Comparison of ENCODE assay signal across 32 cellular contexts in the genomic region with DNA sequence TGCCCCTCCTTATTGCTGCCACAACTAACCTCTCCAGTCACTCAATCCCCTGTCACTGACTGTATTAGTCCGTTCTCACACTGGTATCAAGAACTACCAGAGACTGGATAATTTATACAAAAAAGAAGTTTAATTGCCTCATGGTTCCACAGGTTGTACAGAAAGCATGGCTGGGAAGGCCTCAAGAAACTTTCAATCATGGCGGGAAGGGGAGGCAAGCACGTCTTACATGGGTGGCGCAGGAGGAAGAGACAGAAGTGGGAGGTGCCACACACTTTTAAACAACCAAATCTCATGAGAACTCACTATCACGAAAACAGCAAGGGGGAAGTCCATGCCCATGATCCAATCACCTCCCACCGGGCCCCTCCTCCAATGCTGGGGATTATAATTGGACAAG.
"Had no signal": no experiment of that assay in that cellular context is flagged by ENCODE, and none has a peak within 500 bp of the region (broad histone marks: within the 10 kb centered on the region; RNA-seq: fewer than 3 reads in every experiment).

No MANE protein-coding gene starts in this region.

- H3K9me3 ChIP-seq: esophagus squamous epithelium, gastroesophageal sphincter had no signal

- H3K4me3 Mint-ChIP-seq: activated CD4-positive, alpha-beta memory T cell treated with anti-CD3 and anti-CD28 coated beads, Interleukin-2, amount 10 ng/mL, durations not matched to agents 7 days and 5 days; activated CD4-positive, alpha-beta T cell treated with anti-CD3 and anti-CD28 coated beads, Interleukin-2, amount 10 ng/mL, durations not matched to agents 7 days and 5 days; activated naive CD8-positive, alpha-beta T cell; activated T-cell treated with anti-CD3 and anti-CD28 coated beads, Interleukin-2, amount 50 U/mL, for 4 hours; activated T-helper 17 cell treated with anti-CD3 and anti-CD28 coated beads, Interleukin-2, amount 50 U/mL, for 72 hours; central memory CD8-positive, alpha-beta T cell; dendritic cell treated with granulocyte-macrophage colony-stimulating factor and Interleukin-4, amounts not matched to agents 40 ng/mL and 50 ng/mL, for 4 days; effector memory CD8-positive, alpha-beta T cell; WTC11 had no signal

- H3K36me3 ChIP-seq: brain microvascular endothelial cell, esophagus squamous epithelium, gastroesophageal sphincter had no signal

- H3K27me3 ChIP-seq: brain microvascular endothelial cell, esophagus squamous epithelium, gastroesophageal sphincter had no signal

- H3K27ac Mint-ChIP-seq: activated CD4-positive, alpha-beta memory T cell treated with anti-CD3 and anti-CD28 coated beads, Interleukin-2, amount 10 ng/mL, durations not matched to agents 7 days and 5 days; activated CD4-positive, alpha-beta T cell treated with anti-CD3 and anti-CD28 coated beads, Interleukin-2, amount 10 ng/mL, durations not matched to agents 7 days and 5 days; activated naive CD8-positive, alpha-beta T cell; activated T-helper 17 cell treated with anti-CD3 and anti-CD28 coated beads, Interleukin-2, amount 50 U/mL, for 72 hours; dendritic cell treated with granulocyte-macrophage colony-stimulating factor and Interleukin-4, amounts not matched to agents 40 ng/mL and 50 ng/mL, for 4 days; effector memory CD8-positive, alpha-beta T cell; WTC11 had no signal

- H3K4me3 ChIP-seq: coronary artery, esophagus squamous epithelium, gastroesophageal sphincter had no signal

- H3K27me3 Mint-ChIP-seq: activated CD4-positive, alpha-beta memory T cell treated with anti-CD3 and anti-CD28 coated beads, Interleukin-2, amount 10 ng/mL, durations not matched to agents 7 days and 5 days; activated CD4-positive, alpha-beta T cell treated with anti-CD3 and anti-CD28 coated beads, Interleukin-2, amount 10 ng/mL, durations not matched to agents 7 days and 5 days; activated naive CD8-positive, alpha-beta T cell; activated T-helper 17 cell treated with anti-CD3 and anti-CD28 coated beads, Interleukin-2, amount 50 U/mL, for 72 hours; central memory CD8-positive, alpha-beta T cell; effector memory CD8-positive, alpha-beta T cell had no signal

- H3K27ac ChIP-seq: brain microvascular endothelial cell, coronary artery, epithelial cell of prostate, esophagus squamous epithelium, gastroesophageal sphincter, VCaP had no signal

- DNase-seq: activated CD4-positive, alpha-beta memory T cell treated with anti-CD3 and anti-CD28 coated beads, Interleukin-2, amount 10 ng/mL, durations not matched to agents 7 days and 5 days; activated CD4-positive, alpha-beta T cell treated with anti-CD3 and anti-CD28 coated beads for 1 hour; activated CD4-positive, alpha-beta T cell treated with anti-CD3 and anti-CD28 coated beads for 4 hours; activated CD4-positive, alpha-beta T cell treated with anti-CD3 and anti-CD28 coated beads, Interleukin-2, amount 10 ng/mL, durations not matched to agents 7 days and 5 days; activated CD4-positive, alpha-beta T cell treated with anti-CD3 and anti-CD28 coated beads, Interleukin-2, amount 50 U/mL, for 4 hours; activated CD8-positive, alpha-beta memory T cell treated with anti-CD3 and anti-CD28 coated beads, Interleukin-2, amount 50 U/mL, for 48 hours; activated effector memory CD4-positive, alpha-beta T cell treated with Interleukin-2 at 50 U/mL for 16 hours; activated gamma-delta T cell treated with Interleukin-2 at 50 U/mL for 16 hours; activated naive CD4-positive, alpha-beta T cell treated with anti-CD3 and anti-CD28 coated beads, Interleukin-2, amount 50 U/mL, for 16 hours; activated naive CD4-positive, alpha-beta T cell treated with Interleukin-2 at 50 U/mL for 16 hours; activated T-cell treated with anti-CD3 and anti-CD28 coated beads, Interleukin-2, amount 50 U/mL, for 4 hours; amniotic stem cell; anterior cingulate cortex; brain microvascular endothelial cell; effector CD4-positive, alpha-beta T cell; effector memory CD8-positive, alpha-beta T cell; esophagus squamous epithelium; foreskin melanocyte; T-helper 2 cell had no signal

- FAIRE-seq: astrocyte, bronchial epithelial cell, endothelial cell of umbilical vein, TTC549 had no signal

- ATAC-seq: activated T-cell treated with anti-CD3 and anti-CD28 coated beads, Interleukin-2, amount 50 U/mL, for 4 hours; activated T-helper 17 cell treated with anti-CD3 and anti-CD28 coated beads, Interleukin-2, amount 50 U/mL, for 72 hours; effector memory CD8-positive, alpha-beta T cell; gastroesophageal sphincter; WTC11 had no signal

- H3K9me3 Mint-ChIP-seq: activated CD4-positive, alpha-beta memory T cell treated with anti-CD3 and anti-CD28 coated beads, Interleukin-2, amount 10 ng/mL, durations not matched to agents 7 days and 5 days; activated CD4-positive, alpha-beta T cell treated with anti-CD3 and anti-CD28 coated beads, Interleukin-2, amount 10 ng/mL, durations not matched to agents 7 days and 5 days; activated T-cell treated with anti-CD3 and anti-CD28 coated beads, Interleukin-2, amount 50 U/mL, for 4 hours; activated T-helper 17 cell treated with anti-CD3 and anti-CD28 coated beads, Interleukin-2, amount 50 U/mL, for 72 hours; central memory CD8-positive, alpha-beta T cell; dendritic cell treated with granulocyte-macrophage colony-stimulating factor and Interleukin-4, amounts not matched to agents 40 ng/mL and 50 ng/mL, for 4 days; effector memory CD8-positive, alpha-beta T cell; WTC11 had no signal
